29 cellular contexts compared by ENCODE assay signal in the genomic region with DNA sequence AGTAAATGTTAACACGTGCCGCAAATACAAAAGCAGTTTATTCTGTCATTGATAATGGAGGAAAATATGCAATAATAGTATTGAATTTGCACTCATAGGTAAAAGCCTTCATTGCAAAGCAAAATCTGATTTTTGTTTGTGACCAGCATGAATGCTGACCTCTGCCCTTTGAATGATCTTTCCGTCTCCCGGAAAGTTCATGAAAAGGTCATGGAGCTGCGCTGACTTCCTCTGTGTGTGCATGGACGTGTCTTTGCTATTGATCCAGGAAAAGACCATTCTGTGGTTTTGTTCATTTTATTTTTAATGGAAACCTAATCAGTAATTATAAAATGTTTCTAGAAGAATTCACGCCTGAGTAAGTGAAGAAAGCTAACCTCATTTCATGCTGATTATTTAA.
"Had no signal": no experiment of that assay in that cellular context is flagged by ENCODE, and none has a peak within 500 bp of the region (broad histone marks: within the 10 kb centered on the region; RNA-seq: fewer than 3 reads in every experiment).

No MANE protein-coding gene starts in this region.

- H3K36me3 Mint-ChIP-seq: memory B cell; naive B cell; stimulated activated effector memory CD8-positive, alpha-beta T cell treated with anti-CD3 and anti-CD28 coated beads, Interleukin-12 subunit alpha, Interleukin-12 subunit beta, amount 100 ng/mL, for 72 hours had no signal

- DNase-seq: colonic mucosa; effector memory CD4-positive, alpha-beta T cell; erythroblast; esophagus squamous epithelium; foreskin melanocyte; glutamatergic neuron; heart right ventricle; hippocampal formation; left cardiac atrium; left ventricle myocardium inferior; naive B cell; pancreas; sigmoid colon; stimulated activated CD4-positive, alpha-beta T cell treated with anti-CD3 and anti-CD28 coated beads, Interleukin-2, amount 100 ng/mL, for 24 hours; stimulated activated CD4-positive, alpha-beta T cell treated with anti-CD3 and anti-CD28 coated beads, Interleukin-4, amount 100 ng/mL, for 24 hours; stimulated activated naive CD4-positive, alpha-beta T cell treated with Interleukin-2 at 50 U/mL for 16 hours; stomach; thyroid gland; upper lobe of left lung had no signal

- H3K27ac Mint-ChIP-seq: dendritic cell treated with granulocyte-macrophage colony-stimulating factor and Interleukin-4, amounts not matched to agents 40 ng/mL and 50 ng/mL, for 4 days; memory B cell; naive B cell; stimulated activated effector memory CD8-positive, alpha-beta T cell treated with anti-CD3 and anti-CD28 coated beads, Interleukin-12 subunit alpha, Interleukin-12 subunit beta, amount 100 ng/mL, for 72 hours had no signal

- H3K9me3 Mint-ChIP-seq: central memory CD8-positive, alpha-beta T cell; dendritic cell treated with granulocyte-macrophage colony-stimulating factor and Interleukin-4, amounts not matched to agents 40 ng/mL and 50 ng/mL, for 4 days; memory B cell; neural crest cell; stimulated activated effector memory CD8-positive, alpha-beta T cell treated with anti-CD3 and anti-CD28 coated beads, Interleukin-12 subunit alpha, Interleukin-12 subunit beta, amount 100 ng/mL, for 72 hours had no signal

- H3K4me1 ChIP-seq: colonic mucosa, heart right ventricle, left ventricle myocardium inferior, right atrium auricular region, stomach, thyroid gland, upper lobe of left lung had no signal

- H3K27me3 ChIP-seq: colonic mucosa, right atrium auricular region, sigmoid colon, thyroid gland, upper lobe of left lung had no signal

- ATAC-seq: heart right ventricle; left cardiac atrium; pancreas; stimulated activated effector memory CD8-positive, alpha-beta T cell treated with anti-CD3 and anti-CD28 coated beads, Interleukin-12 subunit alpha, Interleukin-12 subunit beta, amount 100 ng/mL, for 72 hours had no signal

- H3K36me3 ChIP-seq: colonic mucosa, esophagus squamous epithelium, heart right ventricle, left ventricle myocardium inferior, neutrophil, pancreas, right atrium auricular region, sigmoid colon, stomach, thyroid gland, upper lobe of left lung had no signal

- H3K4me1 Mint-ChIP-seq: central memory CD8-positive, alpha-beta T cell; memory B cell; naive B cell; stimulated activated effector memory CD8-positive, alpha-beta T cell treated with anti-CD3 and anti-CD28 coated beads, Interleukin-12 subunit alpha, Interleukin-12 subunit beta, amount 100 ng/mL, for 72 hours had no signal

- H3K27ac ChIP-seq: colonic mucosa, esophagus squamous epithelium, heart right ventricle, left ventricle myocardium inferior, neutrophil, pancreas, right atrium auricular region, sigmoid colon, stomach, thyroid gland, upper lobe of left lung had no signal

- H3K4me3 ChIP-seq: colonic mucosa, esophagus squamous epithelium, heart right ventricle, left ventricle myocardium inferior, lung, pancreas, right atrium auricular region, sigmoid colon, stomach, thyroid gland, upper lobe of left lung had no signal

- FAIRE-seq: islet of Langerhans, pancreas, urothelium cell line had no signal

- H3K4me3 Mint-ChIP-seq: central memory CD8-positive, alpha-beta T cell; dendritic cell treated with granulocyte-macrophage colony-stimulating factor and Interleukin-4, amounts not matched to agents 40 ng/mL and 50 ng/mL, for 4 days; memory B cell; naive B cell; neural crest cell; stimulated activated effector memory CD8-positive, alpha-beta T cell treated with anti-CD3 and anti-CD28 coated beads, Interleukin-12 subunit alpha, Interleukin-12 subunit beta, amount 100 ng/mL, for 72 hours had no signal

- H3K9me3 ChIP-seq: colonic mucosa, esophagus squamous epithelium, heart right ventricle, left ventricle myocardium inferior, neutrophil, pancreas, right atrium auricular region, sigmoid colon, stomach, thyroid gland, upper lobe of left lung had no signal
